8 cellular contexts compared by ENCODE assay signal in the genomic region with DNA sequence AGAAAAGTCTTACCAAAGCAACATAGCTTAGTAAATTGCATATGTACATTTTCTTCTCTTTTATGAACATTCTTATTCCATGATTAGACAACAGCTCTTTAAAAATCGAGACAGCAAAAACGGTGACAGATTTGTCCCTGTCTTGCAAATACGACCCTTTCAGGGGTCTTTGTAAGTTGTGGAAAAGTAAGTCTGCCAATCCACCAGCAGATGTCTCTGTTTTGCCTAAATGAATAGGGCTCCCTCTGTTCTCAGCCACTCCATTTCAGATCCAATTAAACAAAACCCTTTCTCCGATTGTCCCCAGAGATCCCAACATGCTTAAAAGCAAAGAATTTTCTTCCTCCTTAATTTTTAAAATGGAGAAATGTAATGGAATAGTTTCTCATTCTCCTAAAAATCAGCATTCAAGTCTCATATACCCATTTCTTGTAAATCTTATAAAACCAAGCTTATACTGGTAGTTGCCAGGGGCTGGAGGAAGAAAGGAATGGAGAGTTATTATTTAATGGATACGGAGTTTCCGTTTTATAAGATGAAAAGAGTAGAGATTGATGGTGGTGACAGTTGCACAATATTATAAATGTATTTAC.
A peak's percentile ranks its signal among the peaks of the same experiment; 100 is the strongest.
DNase-seq lines count a peak whose midpoint lies in the region; ATAC-seq and TF ChIP-seq lines count a peak whose summit lies in the region.

No MANE protein-coding gene starts in this region.

- H3K79me2 ChIP-seq in osteoblast (ENCODE audit: insufficient read depth, low read length) = no peaks in the 10 kb centered on the region

- CTCF ChIA-PET in BJ (lab: Yijun Ruan, JAX) = interaction anchor here (0.6 to 5.7 kb wide), 41 partner anchors 8 to 1070 kb away, joined by 3 to 88 read pairs (median 5); partner anchors contain the start of genes HNRNPA2B1 and NFE2L3

- ATAC-seq in GM18868 (IDR thresholded peaks at IDR 0.05; ENCODE audit: unreplicated experiment) = peak; percentile 38

- peak overlapping the region; percentile 53 for H3K4me2 ChIP-seq in osteoblast (ENCODE audit: insufficient read depth, low read length)

- no peak overlapping the region for H3K4me3 ChIP-seq in BJ (ENCODE audit: low read depth, low read length)
- no peak overlapping the region for H3K4me3 ChIP-seq in WERI-Rb-1 (ENCODE audit: low read depth, low read length)
- no peak overlapping the region for H3K4me3 ChIP-seq in fibroblast of villous mesenchyme (ENCODE audit: low read depth, low read length)
- peak overlapping the region; percentile 30 for H3K4me3 ChIP-seq in osteoblast (ENCODE audit: insufficient read depth, low read length)

- POLR2A ChIA-PET in BJ (lab: Charles Lee) = no interaction called here

- peak; percentile 70 for TF ChIP-seq CTCF in BJ (IDR thresholded peaks at IDR 0.05; ENCODE audit: insufficient read depth, low read depth, low read length)
- peak; percentile 70 for TF ChIP-seq CTCF in WERI-Rb-1 (IDR thresholded peaks at IDR 0.05; ENCODE audit: low read depth, low read length)
- peak; percentile 76 for TF ChIP-seq CTCF in fibroblast of villous mesenchyme (IDR thresholded peaks at IDR 0.05; ENCODE audit: insufficient read depth, low read depth, low read length)
- peak; percentile 72 for TF ChIP-seq CTCF in osteoblast (IDR thresholded peaks at IDR 0.05; ENCODE audit: extremely low read depth, low read depth, low read length)

- H3K27ac ChIP-seq in WERI-Rb-1 = peak overlapping the region; percentile 16; the same call in 1 of the 2 replicates
- H3K27ac ChIP-seq in osteoblast (ENCODE audit: low read depth, low read length) = no peak overlapping the region

- H4K20me1 ChIP-seq in osteoblast (ENCODE audit: insufficient read depth, low read length) = no peaks in the 10 kb centered on the region

- H2AFZ ChIP-seq in osteoblast (ENCODE audit: low read length) = peak overlapping the region; percentile 30

- H3K9me3 ChIP-seq in WERI-Rb-1 (ENCODE audit: severe bottlenecking) (no peaks in the 10 kb centered on the region), osteoblast (ENCODE audit: low read depth, low read length) (no peaks in the 10 kb centered on the region)

- DNase-seq in BJ (ENCODE audit: low read depth) (peak; percentile 11), NCI-H1930 (lab: John Stamatoyannopoulos, UW) (peak; percentile 10 to 29), WERI-Rb-1 (no peak), fibroblast of villous mesenchyme (ENCODE audit: low read depth) (peak; percentile 77), osteoblast (ENCODE audit: insufficient read length, low spot score, missing footprints) (peak; percentile 86)
- no peak for DNase-seq in stimulated activated CD4-positive, alpha-beta T cell treated with anti-CD3 and anti-CD28 coated beads, Interleukin-12 subunit alpha, Interleukin-12 subunit beta, amount 100 ng/mL, for 4 hours
- DNase-seq in stimulated activated CD4-positive, alpha-beta T cell treated with anti-CD3 and anti-CD28 coated beads, Interleukin-2, amount 100 ng/mL, for 24 hours = no peak

- H3K27me3 ChIP-seq in BJ (ENCODE audit: control insufficient read depth, insufficient read depth, low read length) (0 out of 2 replicates have a peak, but pooled peaks cover 1% of the 10 kb centered on the region), WERI-Rb-1 (ENCODE audit: insufficient read depth, low read depth, severe bottlenecking) (no peaks in the 10 kb centered on the region), osteoblast (ENCODE audit: insufficient read depth, low read length) (peaks cover 3% of the 10 kb centered on the region)

- H3K4me1 ChIP-seq in osteoblast (ENCODE audit: insufficient read depth, low read length) = no peaks in the 10 kb centered on the region

- no peaks in the 10 kb centered on the region for H3K36me3 ChIP-seq in BJ (ENCODE audit: control insufficient read depth, insufficient read depth, low read length)
- H3K36me3 ChIP-seq in WERI-Rb-1 = no peaks in the 10 kb centered on the region
- no peaks in the 10 kb centered on the region for H3K36me3 ChIP-seq in osteoblast (ENCODE audit: insufficient read depth, low read length)

Comparison
In these comparisons a context has a peak if more than half of its experiments do, and no peak if none do; other contexts are left out.
1. DNase-seq: peak in BJ (single experiment), NCI-H1930 (2 of 2), fibroblast of villous mesenchyme (single experiment) and osteoblast (single experiment); none in WERI-Rb-1 (single experiment), stimulated activated CD4-positive, alpha-beta T cell treated with anti-CD3 and anti-CD28 coated beads, Interleukin-12 subunit alpha, Interleukin-12 subunit beta, amount 100 ng/mL, for 4 hours (single experiment) and stimulated activated CD4-positive, alpha-beta T cell treated with anti-CD3 and anti-CD28 coated beads, Interleukin-2, amount 100 ng/mL, for 24 hours (0 of 2).
2. Peak in every context shown above with its lines, with median percentiles within 50 percentile points of each other: CTCF ChIP-seq.